In the genomic region with DNA sequence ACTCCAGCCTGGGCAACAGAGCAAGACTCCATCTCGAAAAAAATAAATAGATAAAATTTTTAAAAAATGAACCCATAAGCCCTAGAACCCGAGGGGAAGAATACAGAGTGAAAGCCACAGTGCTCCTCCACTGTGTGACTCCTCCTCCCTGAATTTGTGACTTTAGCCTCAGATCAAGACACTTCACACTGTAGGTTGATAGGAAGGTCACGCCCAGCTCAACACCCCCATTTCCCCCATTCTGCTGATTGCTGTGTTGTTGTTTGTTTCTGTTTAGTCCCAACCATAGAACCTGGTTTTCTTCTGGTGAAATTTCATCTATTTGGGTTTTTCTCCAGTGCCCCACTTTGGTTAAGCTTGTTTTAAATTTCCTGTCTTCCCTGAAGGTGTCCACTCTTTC, we compare ENCODE assay signal across 27 cellular contexts.
"Had no signal": no experiment of that assay in that cellular context is flagged by ENCODE, and none has a peak within 500 bp of the region (broad histone marks: within the 10 kb centered on the region; RNA-seq: fewer than 3 reads in every experiment).

No MANE protein-coding gene starts in this region.

- H3K36me3 ChIP-seq: ascending aorta, breast epithelium, cardiac muscle cell, esophagus squamous epithelium, gastroesophageal sphincter had no signal

- H3K9me3 Mint-ChIP-seq: activated CD4-positive, alpha-beta memory T cell treated with anti-CD3 and anti-CD28 coated beads, Interleukin-2, amount 10 ng/mL, durations not matched to agents 7 days and 5 days; activated CD4-positive, alpha-beta T cell treated with anti-CD3 and anti-CD28 coated beads, Interleukin-2, amount 10 ng/mL, durations not matched to agents 7 days and 5 days; activated naive CD4-positive, alpha-beta T cell treated with anti-CD3 and anti-CD28 coated beads, Interleukin-2, amount 10 ng/mL, durations not matched to agents 7 days and 5 days; activated naive CD4-positive, alpha-beta T cell treated with anti-CD3 and anti-CD28 coated beads, Interleukin-2, amount 50 U/mL, for 72 hours; activated T-cell treated with anti-CD3 and anti-CD28 coated beads, Interleukin-2, amount 50 U/mL, for 24 hours; activated T-cell treated with anti-CD3 and anti-CD28 coated beads, Interleukin-2, amount 50 U/mL, for 72 hours; brain had no signal

- ATAC-seq: activated naive CD4-positive, alpha-beta T cell treated with anti-CD3 and anti-CD28 coated beads, Interleukin-2, amount 50 U/mL, for 72 hours; activated T-cell treated with anti-CD3 and anti-CD28 coated beads, Interleukin-2, amount 50 U/mL, for 72 hours; gastroesophageal sphincter; WTC11 had no signal

- H3K4me3 Mint-ChIP-seq: activated CD4-positive, alpha-beta memory T cell treated with anti-CD3 and anti-CD28 coated beads, Interleukin-2, amount 10 ng/mL, durations not matched to agents 7 days and 5 days; activated CD4-positive, alpha-beta T cell treated with anti-CD3 and anti-CD28 coated beads, Interleukin-2, amount 10 ng/mL, durations not matched to agents 7 days and 5 days; activated naive CD4-positive, alpha-beta T cell treated with anti-CD3 and anti-CD28 coated beads, Interleukin-2, amount 10 ng/mL, durations not matched to agents 7 days and 5 days; activated naive CD8-positive, alpha-beta T cell treated with anti-CD3 and anti-CD28 coated beads, Interleukin-2, amount 10 ng/mL, durations not matched to agents 7 days and 5 days; activated T-cell treated with anti-CD3 and anti-CD28 coated beads, Interleukin-2, amount 50 U/mL, for 24 hours; activated T-cell treated with anti-CD3 and anti-CD28 coated beads, Interleukin-2, amount 50 U/mL, for 72 hours; brain; WTC11 had no signal

- H3K36me3 Mint-ChIP-seq: activated naive CD4-positive, alpha-beta T cell treated with anti-CD3 and anti-CD28 coated beads, Interleukin-2, amount 10 ng/mL, durations not matched to agents 7 days and 5 days; activated naive CD4-positive, alpha-beta T cell treated with anti-CD3 and anti-CD28 coated beads, Interleukin-2, amount 50 U/mL, for 72 hours; activated naive CD8-positive, alpha-beta T cell treated with anti-CD3 and anti-CD28 coated beads, Interleukin-2, amount 10 ng/mL, durations not matched to agents 7 days and 5 days; brain; WTC11 had no signal

- H3K4me3 ChIP-seq: ascending aorta, breast epithelium, cardiac muscle cell, esophagus squamous epithelium, gastroesophageal sphincter had no signal

- H3K9me3 ChIP-seq: ascending aorta, breast epithelium, esophagus squamous epithelium had no signal

- H3K27ac Mint-ChIP-seq: activated CD4-positive, alpha-beta memory T cell treated with anti-CD3 and anti-CD28 coated beads, Interleukin-2, amount 10 ng/mL, durations not matched to agents 7 days and 5 days; activated CD4-positive, alpha-beta T cell treated with anti-CD3 and anti-CD28 coated beads, Interleukin-2, amount 10 ng/mL, durations not matched to agents 7 days and 5 days; activated naive CD4-positive, alpha-beta T cell treated with anti-CD3 and anti-CD28 coated beads, Interleukin-2, amount 10 ng/mL, durations not matched to agents 7 days and 5 days; activated naive CD4-positive, alpha-beta T cell treated with anti-CD3 and anti-CD28 coated beads, Interleukin-2, amount 50 U/mL, for 72 hours; activated naive CD8-positive, alpha-beta T cell treated with anti-CD3 and anti-CD28 coated beads, Interleukin-2, amount 10 ng/mL, durations not matched to agents 7 days and 5 days; activated T-cell treated with anti-CD3 and anti-CD28 coated beads, Interleukin-2, amount 50 U/mL, for 24 hours; activated T-cell treated with anti-CD3 and anti-CD28 coated beads, Interleukin-2, amount 50 U/mL, for 72 hours; brain; WTC11 had no signal

- H3K27ac ChIP-seq: ascending aorta, breast epithelium, cardiac muscle cell, epithelial cell of prostate, esophagus squamous epithelium, gastroesophageal sphincter, VCaP had no signal

- DNase-seq: activated CD4-positive, alpha-beta memory T cell treated with anti-CD3 and anti-CD28 coated beads, Interleukin-2, amount 10 ng/mL, durations not matched to agents 7 days and 5 days; activated CD4-positive, alpha-beta T cell treated with anti-CD3 and anti-CD28 coated beads for 1 hour; activated CD4-positive, alpha-beta T cell treated with anti-CD3 and anti-CD28 coated beads for 4 hours; activated CD4-positive, alpha-beta T cell treated with anti-CD3 and anti-CD28 coated beads, Interleukin-2, amount 10 ng/mL, durations not matched to agents 7 days and 5 days; activated CD4-positive, alpha-beta T cell treated with anti-CD3 and anti-CD28 coated beads, Interleukin-2, amount 50 U/mL, for 4 hours; activated CD8-positive, alpha-beta memory T cell treated with anti-CD3 and anti-CD28 coated beads, Interleukin-2, amount 50 U/mL, for 48 hours; activated gamma-delta T cell; activated naive CD4-positive, alpha-beta T cell; activated naive CD4-positive, alpha-beta T cell treated with anti-CD3 and anti-CD28 coated beads, Interleukin-2, amount 10 ng/mL, durations not matched to agents 7 days and 5 days; activated naive CD8-positive, alpha-beta T cell treated with anti-CD3 and anti-CD28 coated beads, Interleukin-2, amount 10 ng/mL, durations not matched to agents 7 days and 5 days; activated T-cell treated with anti-CD3 and anti-CD28 coated beads for 4 hours; activated T-cell treated with anti-CD3 and anti-CD28 coated beads, Interleukin-2, amount 50 U/mL, for 24 hours; activated T-cell treated with anti-CD3 and anti-CD28 coated beads, Interleukin-2, amount 50 U/mL, for 72 hours; cortex of kidney; dermis blood vessel endothelial cell; effector CD4-positive, alpha-beta T cell; esophagus squamous epithelium; foreskin melanocyte had no signal

- H3K4me1 Mint-ChIP-seq: activated naive CD4-positive, alpha-beta T cell treated with anti-CD3 and anti-CD28 coated beads, Interleukin-2, amount 10 ng/mL, durations not matched to agents 7 days and 5 days; brain had no signal

- H3K27me3 ChIP-seq: ascending aorta, breast epithelium, cardiac muscle cell, esophagus squamous epithelium had no signal

- H3K4me1 ChIP-seq: ascending aorta, breast epithelium, esophagus squamous epithelium, gastroesophageal sphincter had no signal

- H3K27me3 Mint-ChIP-seq: brain had no signal
